ENCODE assay signal across 8 cellular contexts in the genomic region with DNA sequence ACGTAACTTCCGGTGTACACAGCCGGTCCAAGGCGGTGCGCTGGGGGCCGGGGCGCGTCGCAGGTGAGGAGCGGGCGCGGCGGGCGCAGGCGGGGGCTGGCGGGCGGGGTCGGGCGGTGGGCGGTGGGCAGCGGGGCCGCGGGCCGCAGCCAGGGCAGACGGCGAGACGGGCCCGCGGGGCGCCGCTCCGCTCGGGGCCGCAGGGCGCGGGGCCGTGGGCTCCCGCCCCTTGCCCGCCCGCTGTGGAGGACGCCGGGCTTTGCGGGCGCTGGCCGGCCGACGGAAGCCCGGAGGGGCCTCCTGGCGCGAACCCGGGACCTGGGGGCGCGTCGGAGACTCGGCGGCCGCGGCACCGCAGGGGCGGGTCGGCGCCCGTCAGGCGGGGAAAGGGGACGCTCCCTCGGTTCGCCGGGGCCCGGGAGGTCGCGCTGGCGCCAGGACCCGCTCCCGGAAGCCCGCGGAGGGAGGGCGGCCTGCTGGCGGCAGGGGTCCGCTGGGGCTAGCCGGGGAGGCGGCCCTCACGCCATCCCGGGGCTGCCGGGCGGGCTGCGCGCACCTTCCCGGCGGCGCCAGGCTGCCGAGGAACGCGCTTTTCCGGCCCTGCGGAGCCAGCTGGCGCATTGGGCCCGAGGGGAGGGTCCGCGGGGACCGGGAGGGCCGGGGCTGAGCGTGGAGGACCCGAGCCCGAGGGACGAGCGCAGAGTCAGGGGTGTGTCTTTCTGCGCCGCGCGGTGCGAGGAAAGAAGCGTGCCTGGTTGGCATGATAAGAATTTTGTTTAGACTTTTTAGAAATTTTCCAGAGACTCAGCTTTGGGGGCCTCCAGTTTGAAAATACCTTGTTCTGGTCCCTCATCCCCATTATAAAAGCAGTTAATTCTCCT. TPM values are rescaled to one million over a fixed set of nuclear protein-coding genes. Genes with fewer than 3 reads are reported as not detected.
DNase-seq lines count a peak whose midpoint lies in the region; ATAC-seq and TF ChIP-seq lines count a peak whose summit lies in the region.

GARRE1 (plus strand) TSS at position 3 of the 881 bp plus-strand sequence. CDS start 45,920 bp downstream, outside the sequence.

- ATAC-seq in GM19324 (IDR thresholded peaks at IDR 0.05; ENCODE audit: low FRiP score, unreplicated experiment) (peak; percentile 88), HG03342 (IDR thresholded peaks at IDR 0.05; ENCODE audit: unreplicated experiment) (peak; percentile 87), RWPE2 (ENCODE audit: low read depth) (peak; percentile 80)

- intact Hi-C loops in left ventricle myocardium inferior (cut with micrococcal nuclease), result loop anchor here (10.0 kb wide), 1 partner anchor 80 kb away; no protein-coding TSS in a partner anchor

- no peaks in the 10 kb centered on the region for H3K36me3 ChIP-seq in BLaER1
- H3K36me3 ChIP-seq in RWPE2 (ENCODE audit: low read depth), result no peaks in the 10 kb centered on the region
- H3K36me3 ChIP-seq in adipocyte (ENCODE audit: control insufficient read depth, insufficient read depth, low read length, severe bottlenecking), result no peaks in the 10 kb centered on the region
- H3K36me3 ChIP-seq in left ventricle myocardium inferior, result peaks cover 5% of the 10 kb centered on the region

- no peaks in the 10 kb centered on the region for H3K27me3 ChIP-seq in BLaER1
- H3K27me3 ChIP-seq in RWPE2 (ENCODE audit: insufficient read depth, poor library complexity, severe bottlenecking), result no peaks in the 10 kb centered on the region
- H3K27me3 ChIP-seq in adipocyte (replicated peaks; ENCODE audit: control insufficient read depth, insufficient read depth, low read length), result no peaks in the 10 kb centered on the region
- H3K27me3 ChIP-seq in left ventricle myocardium inferior (ENCODE audit: low read depth), result no peaks in the 10 kb centered on the region

- H3K9me3 ChIP-seq in BLaER1 (no peaks in the 10 kb centered on the region), RWPE2 (ENCODE audit: severe bottlenecking) (no peaks in the 10 kb centered on the region), adipocyte (ENCODE audit: control insufficient read depth, low read length) (no peaks in the 10 kb centered on the region), left ventricle myocardium inferior (replicated peaks) (no peaks in the 10 kb centered on the region)

- peak within 1 kb of the TSS; percentile 86 for H3K4me2 ChIP-seq in BLaER1

- DNase-seq in RWPE2 (ENCODE audit: low spot score) (no peak), adipocyte (ENCODE audit: low read depth) (peak; percentile 89), left ventricle myocardium inferior (peak; percentile 45), pulmonary artery endothelial cell (ENCODE audit: low read depth, low spot score) (no peak), UCSD-AML1 (lab: John Stamatoyannopoulos, UW; ENCODE audit: unreplicated experiment) (no peak)

- H3K4me1 ChIP-seq in BLaER1 (peaks cover 11% of the 10 kb centered on the region), RWPE2 (ENCODE audit: insufficient read depth, poor library complexity, severe bottlenecking) (no peaks in the 10 kb centered on the region), adipocyte (ENCODE audit: control insufficient read depth, insufficient read depth, low read length) (peaks cover 26% of the 10 kb centered on the region), left ventricle myocardium inferior (peaks cover 48% of the 10 kb centered on the region)

- H3K4me3 ChIP-seq in BLaER1 (peak within 1 kb of the TSS; percentile 91), RWPE2 (ENCODE audit: severe bottlenecking) (peak within 1 kb of the TSS; percentile 99), adipocyte (ENCODE audit: low read length) (peak within 1 kb of the TSS; percentile 91), left ventricle myocardium inferior (peak within 1 kb of the TSS; percentile 87)

- H3K27ac ChIP-seq in BLaER1 (peak within 1 kb of the TSS; percentile 76), RWPE2 (ENCODE audit: poor library complexity, severe bottlenecking) (peak within 1 kb of the TSS; percentile 65), left ventricle myocardium inferior (replicated peaks) (peak within 1 kb of the TSS; percentile 96)

- peaks cover 31% of the 10 kb centered on the region; the same call in 1 of the 2 replicates for H4K20me1 ChIP-seq in BLaER1

- H3K9ac ChIP-seq in BLaER1, result peak within 1 kb of the TSS; percentile 76
- peak within 1 kb of the TSS; percentile 92 for H3K9ac ChIP-seq in adipocyte (ENCODE audit: low read length)

- TF ChIP-seq CTCF in RWPE2 (IDR thresholded peaks at IDR 0.05; ENCODE audit: poor library complexity, severe bottlenecking) (no peak), left ventricle myocardium inferior (IDR thresholded peaks at IDR 0.05; ENCODE audit: borderline replicate concordance) (no peak)

RNA-seq across cellular contexts. Expression of gene GARRE1, which starts in this region (rescaled TPM):
- total RNA-seq in left ventricle myocardium inferior (20.9 TPM), pulmonary artery endothelial cell (27.8 and 32.1 TPM in 2 replicates)

Comparison
In these comparisons a context has a peak if more than half of its experiments do, and no peak if none do; other contexts are left out.
1. DNase-seq: peak in adipocyte (single experiment) and left ventricle myocardium inferior (single experiment); none in RWPE2 (single experiment), pulmonary artery endothelial cell (single experiment) and UCSD-AML1 (single experiment).
2. Peak in every context shown above with its lines, with median percentiles within 50 percentile points of each other: H3K27ac ChIP-seq, H3K4me3 ChIP-seq and ATAC-seq.